1 cellular context compared by ENCODE assay signal in genomic region chr1:192363177-192363576, GRCh38.
TF ChIP-seq lines count a peak whose summit lies in the region.

No MANE protein-coding gene starts in this region.

TF ChIP-seq in SK-N-SH treated with all-trans-retinoic acid at 6 μM for 48 hours, 23 proteins besides CTCF, POLR2A, EP300 and RAD21 (continued from another document):
- TF ChIP-seq, protein P1, sequence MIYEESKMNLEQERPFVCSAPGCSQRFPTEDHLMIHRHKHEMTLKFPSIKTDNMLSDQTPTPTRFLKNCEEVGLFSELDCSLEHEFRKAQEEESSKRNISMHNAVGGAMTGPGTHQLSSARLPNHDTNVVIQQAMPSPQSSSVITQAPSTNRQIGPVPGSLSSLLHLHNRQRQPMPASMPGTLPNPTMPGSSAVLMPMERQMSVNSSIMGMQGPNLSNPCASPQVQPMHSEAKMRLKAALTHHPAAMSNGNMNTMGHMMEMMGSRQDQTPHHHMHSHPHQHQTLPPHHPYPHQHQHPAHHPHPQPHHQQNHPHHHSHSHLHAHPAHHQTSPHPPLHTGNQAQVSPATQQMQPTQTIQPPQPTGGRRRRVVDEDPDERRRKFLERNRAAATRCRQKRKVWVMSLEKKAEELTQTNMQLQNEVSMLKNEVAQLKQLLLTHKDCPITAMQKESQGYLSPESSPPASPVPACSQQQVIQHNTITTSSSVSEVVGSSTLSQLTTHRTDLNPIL (CRISPR knock-in tag; IDR thresholded peaks at IDR 0.05; ENCODE audit: low read depth), result no peak
TF ChIP-seq in SK-N-SH treated with all-trans-retinoic acid at 6 μM for 48 hours: peak in this region for 0.
